In genomic region chr5:50922942-50923767, GRCh38 we compare ENCODE assay signal across 16 cellular contexts.
DNase-seq lines count a peak whose midpoint lies in the region; ATAC-seq, FAIRE-seq and TF ChIP-seq lines count a peak whose summit lies in the region.
"Had no signal": no experiment of that assay in that cellular context is flagged by ENCODE, and none has a peak within 500 bp of the region (broad histone marks: within the 10 kb centered on the region; RNA-seq: fewer than 3 reads in every experiment).

No MANE protein-coding gene starts in this region.

- no peaks in the 10 kb centered on the region for H3K36me3 Mint-ChIP-seq in activated CD8-positive, alpha-beta T cell treated with anti-CD3 and anti-CD28 coated beads, Interleukin-2, amount 10 ng/mL, durations not matched to agents 7 days and 5 days (ENCODE audit: low read depth)

- H2AFZ ChIP-seq in endothelial cell of umbilical vein (ENCODE audit: low read depth, low read length) (no peak overlapping the region), GM23248 (no peak overlapping the region)

- no peaks in the 10 kb centered on the region for H3K36me3 ChIP-seq in endothelial cell of umbilical vein (ENCODE audit: control insufficient read depth in 2 of 2, extremely low read depth in 1 of 2, insufficient read depth in 2 of 2, low read length in 2 of 2)
- no peaks in the 10 kb centered on the region for H3K36me3 ChIP-seq in psoas muscle (ENCODE audit: insufficient read depth in 1 of 2, low read depth in 1 of 2)
- H3K36me3 ChIP-seq in GM23248 (ENCODE audit: low read depth): no peaks in the 10 kb centered on the region
- H3K36me3 ChIP-seq: adrenal gland had no signal

- no peak overlapping the region for H3K4me2 ChIP-seq in endothelial cell of umbilical vein (ENCODE audit: insufficient read depth, low read length)
- no peak overlapping the region for H3K4me2 ChIP-seq in GM23248 (ENCODE audit: unreplicated experiment)

- H4K20me1 ChIP-seq in endothelial cell of umbilical vein (replicated peaks; ENCODE audit: control insufficient read depth, extremely low read depth, insufficient read depth, low read length): no peaks in the 10 kb centered on the region
- H4K20me1 ChIP-seq in GM23248 (ENCODE audit: insufficient read depth): no peaks in the 10 kb centered on the region

- no peak for TF ChIP-seq POLR2A in endothelial cell of umbilical vein (IDR thresholded peaks at IDR 0.05; ENCODE audit: low read depth, low read length)

- dilution Hi-C loops in endothelial cell of umbilical vein (cut with MboI; ENCODE audit: extremely low pct_ligation_motif_present, low sequenced_read_pairs): no loop called here

- in situ Hi-C loops in GM23248 (cut with MboI): no loop called here

- no TSS peak for BruUV-seq in endothelial cell of umbilical vein (replicated peaks; lab: Mats Ljungman, UMichigan)

- no peak overlapping the region for H3K4me3 Mint-ChIP-seq in activated CD8-positive, alpha-beta T cell treated with anti-CD3 and anti-CD28 coated beads, Interleukin-2, amount 10 ng/mL, durations not matched to agents 7 days and 5 days
- H3K4me3 Mint-ChIP-seq: activated T-helper 1 cell treated with anti-CD3 and anti-CD28 coated beads, Interleukin-12 subunit alpha, Interleukin-12 subunit beta, Interleukin-2, Interleukin-4 antibody, amounts not matched to agents 30 ng/mL and 10 ng/mL and 1 ng/mL, durations not matched to agents 14 hours and 24 hours and 36 hours had no signal

- no peak for FAIRE-seq in endothelial cell of umbilical vein (lab: Jason Lieb, UNC)
- FAIRE-seq: G401.6 had no signal

- H3K9ac ChIP-seq in endothelial cell of umbilical vein (replicated peaks; ENCODE audit: extremely low read depth, insufficient read depth, low read length): no peak overlapping the region
- no peak overlapping the region for H3K9ac ChIP-seq in GM23248

- TF ChIP-seq CTCF in GM12864 (IDR thresholded peaks at IDR 0.05; ENCODE audit: low read depth, low read length, missing control alignments) (peak; percentile 1), endothelial cell of umbilical vein (IDR thresholded peaks at IDR 0.05; ENCODE audit: extremely low read depth in 1 of 2, insufficient read depth in 1 of 2, low read depth in 1 of 2, low read length in 2 of 2) (no peak), psoas muscle (IDR thresholded peaks at IDR 0.05) (no peak)

- no peaks in the 10 kb centered on the region for H3F3A ChIP-seq in GM23248 (ENCODE audit: insufficient read depth)

- 69 to 80% (median 74%) methylated on average over 34 of the region's 34 CpGs for WGBS in psoas muscle, 3 donors
- 64 to 73% methylated on average over 33 of the region's 34 CpGs for WGBS in GM23248 (ENCODE audit: low coverage in 1 of 2, low lambda C conversion rate in 2 of 2, missing lambda C conversion rate in 2 of 2), 2 experiments

- H3K4me1 Mint-ChIP-seq in activated CD8-positive, alpha-beta T cell treated with anti-CD3 and anti-CD28 coated beads, Interleukin-2, amount 10 ng/mL, durations not matched to agents 7 days and 5 days (ENCODE audit: low read depth): no peaks in the 10 kb centered on the region

- H3K27me3 ChIP-seq in endothelial cell of umbilical vein (ENCODE audit: control insufficient read depth in 2 of 2, insufficient read depth in 2 of 2, low read length in 2 of 2) (no peaks in the 10 kb centered on the region), psoas muscle (ENCODE audit: insufficient read depth in 3 of 3, low read length in 2 of 3) (no peaks in the 10 kb centered on the region), GM23248 (replicated peaks; ENCODE audit: insufficient read depth) (no peaks in the 10 kb centered on the region)
- H3K27me3 ChIP-seq: adrenal gland had no signal

- H3K79me2 ChIP-seq in endothelial cell of umbilical vein (ENCODE audit: control insufficient read depth, insufficient read depth, low read length) (no peaks in the 10 kb centered on the region), GM23248 (ENCODE audit: insufficient read depth) (no peaks in the 10 kb centered on the region)

- H3K27ac ChIP-seq in endothelial cell of umbilical vein (ENCODE audit: insufficient read depth, low read depth, low read length): no peak overlapping the region
- no peak overlapping the region for H3K27ac ChIP-seq in psoas muscle
- H3K27ac ChIP-seq in GM23248: no peak overlapping the region
- H3K27ac ChIP-seq: adrenal gland had no signal

- H3K27me3 Mint-ChIP-seq in activated CD8-positive, alpha-beta T cell treated with anti-CD3 and anti-CD28 coated beads, Interleukin-2, amount 10 ng/mL, durations not matched to agents 7 days and 5 days (ENCODE audit: low read depth): peaks cover 2% of the 10 kb centered on the region

- H3K9me1 ChIP-seq in endothelial cell of umbilical vein (replicated peaks; ENCODE audit: control insufficient read depth, extremely low read depth, insufficient read depth, low read length): no peaks in the 10 kb centered on the region

- no peaks in the 10 kb centered on the region for H3K4me1 ChIP-seq in endothelial cell of umbilical vein (ENCODE audit: control insufficient read depth, extremely low read depth, insufficient read depth, low read length)
- no peaks in the 10 kb centered on the region for H3K4me1 ChIP-seq in psoas muscle
- H3K4me1 ChIP-seq in GM23248 (ENCODE audit: insufficient read depth): no peaks in the 10 kb centered on the region
- H3K4me1 ChIP-seq: adrenal gland had no signal

- H3K27ac Mint-ChIP-seq in activated CD8-positive, alpha-beta T cell treated with anti-CD3 and anti-CD28 coated beads, Interleukin-2, amount 10 ng/mL, durations not matched to agents 7 days and 5 days: no peak overlapping the region
- H3K27ac Mint-ChIP-seq: activated T-helper 1 cell treated with anti-CD3 and anti-CD28 coated beads, Interleukin-12 subunit alpha, Interleukin-12 subunit beta, Interleukin-2, Interleukin-4 antibody, amounts not matched to agents 30 ng/mL and 10 ng/mL and 1 ng/mL, durations not matched to agents 14 hours and 24 hours and 36 hours had no signal

- POLR2A ChIA-PET in endothelial cell of umbilical vein (lab: Charles Lee): no interaction called here
- POLR2A ChIA-PET in activated CD8-positive, alpha-beta T cell treated with anti-CD3 and anti-CD28 coated beads, Interleukin-2, amount 10 ng/mL, durations not matched to agents 7 days and 5 days (lab: Charles Lee): no interaction called here

- no peaks in the 10 kb centered on the region for H3K9me3 Mint-ChIP-seq in activated CD8-positive, alpha-beta T cell treated with anti-CD3 and anti-CD28 coated beads, Interleukin-2, amount 10 ng/mL, durations not matched to agents 7 days and 5 days (ENCODE audit: insufficient read depth)
- H3K9me3 Mint-ChIP-seq: activated T-helper 1 cell treated with anti-CD3 and anti-CD28 coated beads, Interleukin-12 subunit alpha, Interleukin-12 subunit beta, Interleukin-2, Interleukin-4 antibody, amounts not matched to agents 30 ng/mL and 10 ng/mL and 1 ng/mL, durations not matched to agents 14 hours and 24 hours and 36 hours had no signal

- intact Hi-C loops in endothelial cell of umbilical vein (cut with micrococcal nuclease) (no loop called here), psoas muscle (cut with DNase I) (no loop called here)

- CTCF ChIA-PET in endothelial cell of umbilical vein (lab: Charles Lee): no interaction called here
- CTCF ChIA-PET in activated CD8-positive, alpha-beta T cell treated with anti-CD3 and anti-CD28 coated beads, Interleukin-2, amount 10 ng/mL, durations not matched to agents 7 days and 5 days (lab: Charles Lee): no interaction called here

- H3K4me3 ChIP-seq in GM12864 (ENCODE audit: low read depth, low read length) (no peak overlapping the region), endothelial cell of umbilical vein (replicated peaks in 1 of 3; ENCODE audit: insufficient read depth in 1 of 3, low read depth in 1 of 3, low read length in 3 of 3) (no peak overlapping the region), psoas muscle (peak overlapping the region; percentile 13), GM23248 (no peak overlapping the region)
- H3K4me3 ChIP-seq: adrenal gland had no signal

- H3K9me2 ChIP-seq in GM23248 (ENCODE audit: insufficient read depth): peaks cover 3% of the 10 kb centered on the region; the same call in 1 of the 2 replicates

- peak in 1 of 4 donors; percentile 56 for ATAC-seq in psoas muscle
- no peak for ATAC-seq in activated CD8-positive, alpha-beta T cell treated with anti-CD3 and anti-CD28 coated beads, Interleukin-2, amount 10 ng/mL, durations not matched to agents 7 days and 5 days

- DNase-seq in GM12864 (ENCODE audit: low read depth) (no peak), NCI-H1092 (lab: John Stamatoyannopoulos, UW) (peak; percentile 8), endothelial cell of umbilical vein (ENCODE audit: low read depth, low spot score) (peak; percentile 6), psoas muscle (peak; percentile 26 to 55), GM23248 (no peak), NAMALWA (ENCODE audit: low spot score) (no peak)
- no peak for DNase-seq in activated effector memory CD4-positive, alpha-beta T cell treated with Interleukin-2 at 50 U/mL for 16 hours
- no peak for DNase-seq in activated CD8-positive, alpha-beta T cell treated with anti-CD3 and anti-CD28 coated beads, Interleukin-2, amount 10 ng/mL, durations not matched to agents 7 days and 5 days
- DNase-seq: activated CD4-positive, alpha-beta T cell treated with anti-CD3 and anti-CD28 coated beads, Interleukin-2, amount 50 U/mL, for 4 hours; head of caudate nucleus; kidney glomerular epithelial cell; NCI-H2081; NCI-H526 treated with DMSO at 0.1 percent for 48 hours had no signal

- H3K9me3 ChIP-seq in endothelial cell of umbilical vein (replicated peaks; ENCODE audit: control insufficient read depth, insufficient read depth, low read length): peaks cover 1% of the 10 kb centered on the region
- no peaks in the 10 kb centered on the region for H3K9me3 ChIP-seq in psoas muscle
- no peaks in the 10 kb centered on the region for H3K9me3 ChIP-seq in GM23248 (ENCODE audit: low read depth)
- H3K9me3 ChIP-seq: adrenal gland had no signal

TF ChIP-seq in endothelial cell of umbilical vein, 7 proteins besides CTCF, POLR2A, EP300 and RAD21:
- no peak for TF ChIP-seq MYC (IDR thresholded peaks at IDR 0.05; ENCODE audit: low read depth, low read length)
- no peak for TF ChIP-seq GATA2 (IDR thresholded peaks at IDR 0.05; ENCODE audit: insufficient read depth, insufficient read length, low read depth, low read length)
- TF ChIP-seq JUN (IDR thresholded peaks at IDR 0.05; ENCODE audit: borderline replicate concordance, insufficient read depth, insufficient read length, low read depth): no peak
- no peak for TF ChIP-seq POLR2AphosphoS5 (IDR thresholded peaks at IDR 0.05; ENCODE audit: insufficient read depth, low read depth, low read length)
- TF ChIP-seq MAX (IDR thresholded peaks at IDR 0.05; ENCODE audit: insufficient read depth, insufficient read length): no peak
- TF ChIP-seq FOS (IDR thresholded peaks at IDR 0.05; ENCODE audit: borderline replicate concordance, insufficient read depth, low read length): no peak
- no peak for TF ChIP-seq EZH2 (IDR thresholded peaks at IDR 0.05; ENCODE audit: borderline replicate concordance, low read depth, low read length, severe bottlenecking)

Comparison
In these comparisons a context has a peak if more than half of its experiments do, and no peak if none do; other contexts are left out.
1. DNase-seq: peak in NCI-H1092 (single experiment), endothelial cell of umbilical vein (single experiment) and psoas muscle (2 of 2); none in GM12864 (single experiment), activated effector memory CD4-positive, alpha-beta T cell treated with Interleukin-2 at 50 U/mL for 16 hours (single experiment), activated CD8-positive, alpha-beta T cell treated with anti-CD3 and anti-CD28 coated beads, Interleukin-2, amount 10 ng/mL, durations not matched to agents 7 days and 5 days (single experiment), GM23248 (single experiment) and NAMALWA (single experiment).